In the genomic region with DNA sequence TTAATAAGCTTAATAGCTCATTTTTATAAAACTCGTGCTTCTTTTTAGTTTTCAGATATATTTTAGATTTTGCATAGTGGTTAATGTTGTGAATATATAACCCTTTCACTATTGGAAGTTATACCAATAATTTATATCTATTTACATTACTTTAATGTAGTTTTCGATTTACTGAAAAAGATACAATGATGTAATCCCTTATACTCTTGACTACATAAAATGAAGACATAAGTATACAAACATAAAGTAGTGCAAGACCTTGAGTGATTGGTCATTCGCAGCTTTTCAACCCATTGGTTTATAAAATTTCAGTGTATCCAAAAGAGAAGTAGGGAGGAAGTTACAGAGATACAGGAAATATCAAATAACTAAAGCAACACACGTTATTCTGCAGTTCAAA, we compare ENCODE assay signal across 18 cellular contexts.
A peak's percentile ranks its signal among the peaks of the same experiment; 100 is the strongest.
DNase-seq lines count a peak whose midpoint lies in the region; ATAC-seq, FAIRE-seq and TF ChIP-seq lines count a peak whose summit lies in the region.
"Had no signal": no experiment of that assay in that cellular context is flagged by ENCODE, and none has a peak within 500 bp of the region (broad histone marks: within the 10 kb centered on the region; RNA-seq: fewer than 3 reads in every experiment).

No MANE protein-coding gene starts in this region.

- ATAC-seq in A549, result no peak
- ATAC-seq in GM19351 (IDR thresholded peaks at IDR 0.05; ENCODE audit: unreplicated experiment), result no peak
- ATAC-seq: CD8-positive, alpha-beta T cell had no signal

- POLR2A ChIA-PET in A549 (lab: Yijun Ruan, JAX) (interaction anchor here (0.6 kb wide), 1 partner anchor 801 kb away, joined by 5 read pairs; no protein-coding TSS in a partner anchor), OCI-LY7 (lab: Charles Lee) (interaction anchor here (0.6 to 3.2 kb wide), 19 partner anchors 9 to 1231 kb away, joined by 3 to 35 read pairs (median 5); no protein-coding TSS in a partner anchor)

- intact Hi-C loops in OCI-LY7 (cut with micrococcal nuclease; ENCODE audit: unreplicated experiment), result no loop called here
- intact Hi-C loops in kidney (cut with DNase I), result no loop called here

- peaks cover 80% of the 10 kb centered on the region for H3K79me2 ChIP-seq in OCI-LY7 (ENCODE audit: insufficient read depth, low read depth, low read length)

- H3K27ac ChIP-seq in A549, result no peak overlapping the region
- peak overlapping the region; percentile 98 for H3K27ac ChIP-seq in OCI-LY7 (ENCODE audit: low read depth, low read length, poor library complexity, severe bottlenecking)
- no peak overlapping the region for H3K27ac ChIP-seq in kidney (ENCODE audit: low read depth in 2 of 2, low read length in 2 of 2)
- H3K27ac ChIP-seq: esophagus muscularis mucosa, vagina had no signal

- DNase-seq in A549 (ENCODE audit: low read depth in 1 of 2, low spot score in 1 of 2) (no peak), GM12865 (ENCODE audit: low read depth) (no peak), OCI-LY7 (ENCODE audit: low spot score) (no peak), kidney (no peak), HuH-7.5 (ENCODE audit: low spot score) (no peak), NCI-H2171 treated with DMSO at 0.1 percent for 48 hours (lab: John Stamatoyannopoulos, UW) (no peak), NCI-H2081 (lab: John Stamatoyannopoulos, UW) (no peak)
- DNase-seq: activated CD4-positive, alpha-beta T cell treated with anti-CD3 and anti-CD28 coated beads for 1 hour; aorta; caudate nucleus; CD8-positive, alpha-beta T cell; mammary epithelial cell; NCI-H1694; NCI-H446; T-helper 9 cell had no signal

- CTCF ChIA-PET in A549 (lab: Yijun Ruan, JAX) (interaction anchor here (0.9 to 2.4 kb wide), 3 partner anchors 9 to 343 kb away, joined by 3 to 10 read pairs (median 3); no protein-coding TSS in a partner anchor), OCI-LY7 (lab: Charles Lee; ENCODE audit: unreplicated experiment) (no interaction called here)

- no peaks in the 10 kb centered on the region for H3K4me1 ChIP-seq in A549
- H3K4me1 ChIP-seq in OCI-LY7 (ENCODE audit: insufficient read depth, low read length, poor library complexity, severe bottlenecking), result peaks cover 81% of the 10 kb centered on the region
- no peaks in the 10 kb centered on the region for H3K4me1 ChIP-seq in kidney (ENCODE audit: control insufficient read depth in 1 of 2, insufficient read depth in 1 of 2, low read depth in 1 of 2, low read length in 2 of 2)
- H3K4me1 ChIP-seq: esophagus muscularis mucosa, vagina had no signal

- 58% methylated on average over 4 of the region's 4 CpGs for WGBS in A549 (ENCODE audit: missing lambda C conversion rate)

- H3K4me2 ChIP-seq in A549 (no peak overlapping the region), OCI-LY7 (ENCODE audit: low read length) (peak overlapping the region; percentile 75)

- TF ChIP-seq RAD21 in A549 (conservative IDR thresholded peaks at IDR 0.05 in 1 of 2, IDR thresholded peaks at IDR 0.05 in 1 of 2), result no peak

- peak overlapping the region; percentile 12; the same call in 1 of the 2 replicates for H2AFZ ChIP-seq in OCI-LY7 (ENCODE audit: low read length)

- no peak for TF ChIP-seq POLR2A in A549 (IDR thresholded peaks at IDR 0.05; ENCODE audit: low read length)

- H3K36me3 ChIP-seq in OCI-LY7 (ENCODE audit: insufficient read depth, low read length) (peaks cover 21% of the 10 kb centered on the region), kidney (ENCODE audit: control insufficient read depth in 1 of 2, insufficient read depth in 2 of 2, low read length in 2 of 2) (no peaks in the 10 kb centered on the region)
- H3K36me3 ChIP-seq: esophagus muscularis mucosa, vagina had no signal

- no peak for TF ChIP-seq EP300 in A549 (IDR thresholded peaks at IDR 0.05)

- no TSS peak for BruUV-seq in OCI-LY7 (replicated peaks; lab: Mats Ljungman, UMichigan)

- H3K9ac ChIP-seq in kidney (ENCODE audit: low read length in 2 of 2), result no peak overlapping the region

- FAIRE-seq in A549 (lab: Jason Lieb, UNC) (peak; percentile 28), kidney (lab: Jason Lieb, UNC) (peak; percentile 32)

- TF ChIP-seq CTCF in A549 (IDR thresholded peaks at IDR 0.05) (no peak), GM12865 (IDR thresholded peaks at IDR 0.05; ENCODE audit: insufficient read depth, low read depth, low read length, missing control alignments) (no peak), OCI-LY7 (conservative IDR thresholded peaks at IDR 0.05; ENCODE audit: low read length) (no peak), kidney (IDR thresholded peaks at IDR 0.05; ENCODE audit: borderline replicate concordance, extremely low read depth, insufficient read depth) (no peak)

- H3K9me3 ChIP-seq in A549, result no peaks in the 10 kb centered on the region
- H3K9me3 ChIP-seq in OCI-LY7 (ENCODE audit: low read length), result no peaks in the 10 kb centered on the region
- H3K9me3 ChIP-seq in kidney (ENCODE audit: control insufficient read depth in 1 of 2, low read length in 2 of 2), result no peaks in the 10 kb centered on the region
- H3K9me3 ChIP-seq: esophagus muscularis mucosa, vagina had no signal

- H3K9me2 ChIP-seq in OCI-LY7 (ENCODE audit: insufficient read depth, low read length), result no peaks in the 10 kb centered on the region

- H3K4me3 ChIP-seq in A549 (no peak overlapping the region), GM12865 (ENCODE audit: low read depth, low read length) (peak overlapping the region; percentile 36), OCI-LY7 (ENCODE audit: low read depth, low read length, poor library complexity, severe bottlenecking) (peak overlapping the region; percentile 52), kidney (ENCODE audit: low read length in 2 of 2) (no peak overlapping the region)
- H3K4me3 ChIP-seq: esophagus muscularis mucosa, vagina had no signal

- no peaks in the 10 kb centered on the region for H4K20me1 ChIP-seq in OCI-LY7 (ENCODE audit: insufficient read depth, low read length)

TF ChIP-seq in A549, 52 proteins besides CTCF, POLR2A, EP300 and RAD21:
- TF ChIP-seq SREBF2 (IDR thresholded peaks at IDR 0.05), result no peak
- no peak for TF ChIP-seq HOXB5 (CRISPR knock-in tag; IDR thresholded peaks at IDR 0.05)
- TF ChIP-seq NR3C1 (IDR thresholded peaks at IDR 0.05), result no peak
- no peak for TF ChIP-seq SMC3 (IDR thresholded peaks at IDR 0.05)
- no peak for TF ChIP-seq CBX8 (IDR thresholded peaks at IDR 0.05)
- no peak for TF ChIP-seq TFCP2L1 (CRISPR knock-in tag; IDR thresholded peaks at IDR 0.05)
- no peak for TF ChIP-seq MYC (IDR thresholded peaks at IDR 0.05; ENCODE audit: borderline replicate concordance, low read length)
- TF ChIP-seq KDM1A (IDR thresholded peaks at IDR 0.05; ENCODE audit: low read depth), result no peak
- TF ChIP-seq RFX5 (IDR thresholded peaks at IDR 0.05), result no peak
- TF ChIP-seq, protein P1, sequence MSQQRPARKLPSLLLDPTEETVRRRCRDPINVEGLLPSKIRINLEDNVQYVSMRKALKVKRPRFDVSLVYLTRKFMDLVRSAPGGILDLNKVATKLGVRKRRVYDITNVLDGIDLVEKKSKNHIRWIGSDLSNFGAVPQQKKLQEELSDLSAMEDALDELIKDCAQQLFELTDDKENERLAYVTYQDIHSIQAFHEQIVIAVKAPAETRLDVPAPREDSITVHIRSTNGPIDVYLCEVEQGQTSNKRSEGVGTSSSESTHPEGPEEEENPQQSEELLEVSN (IDR thresholded peaks at IDR 0.05; ENCODE audit: borderline replicate concordance, low read depth), result no peak
- no peak for TF ChIP-seq HEYL (CRISPR knock-in tag; IDR thresholded peaks at IDR 0.05)
- TF ChIP-seq KDM5A (IDR thresholded peaks at IDR 0.05), result no peak
- no peak for TF ChIP-seq JUN (IDR thresholded peaks at IDR 0.05)
- TF ChIP-seq EHMT2 (IDR thresholded peaks at IDR 0.05; ENCODE audit: low read depth), result no peak
- no peak for TF ChIP-seq BHLHE40 (IDR thresholded peaks at IDR 0.05; ENCODE audit: low read depth, low read length)
- TF ChIP-seq MAFK (IDR thresholded peaks at IDR 0.05; ENCODE audit: partially characterized antibody), result no peak
- TF ChIP-seq CHD4 (IDR thresholded peaks at IDR 0.05; ENCODE audit: borderline replicate concordance), result no peak
- TF ChIP-seq RARB (CRISPR knock-in tag; IDR thresholded peaks at IDR 0.05), result no peak

Comparison
In these comparisons a context has a peak if more than half of its experiments do, and no peak if none do; other contexts are left out.
1. H3K4me3 ChIP-seq: peak in GM12865 (single experiment) and OCI-LY7 (single experiment); none in A549 (single experiment) and kidney (0 of 2).